1 cellular context compared by ENCODE assay signal in genomic region chr1:150874455-150875196, GRCh38.
TF ChIP-seq lines count a peak whose summit lies in the region.

No MANE protein-coding gene starts in this region.

TF ChIP-seq in HCT116, 20 proteins besides CTCF, POLR2A, EP300 and RAD21 (continued from another document):
- no peak for TF ChIP-seq MAX (IDR thresholded peaks at IDR 0.05)
- no peak for TF ChIP-seq ZFX (IDR thresholded peaks at IDR 0.05)
- no peak for TF ChIP-seq SP1 (IDR thresholded peaks at IDR 0.05; ENCODE audit: low read depth)
TF ChIP-seq in HCT116: peak in this region for 0.
